8 cellular contexts compared by ENCODE assay signal in genomic region chr12:45732250-45732649, GRCh38. TPM values are rescaled to one million over a fixed set of nuclear protein-coding genes. Genes with fewer than 3 reads are reported as not detected.
DNase-seq lines count a peak whose midpoint lies in the region; ATAC-seq and TF ChIP-seq lines count a peak whose summit lies in the region.

No MANE protein-coding gene starts in this region.

- no peaks in the 10 kb centered on the region for H3K27me3 Mint-ChIP-seq in naive thymus-derived CD4-positive, alpha-beta T cell

- intact Hi-C loops in naive thymus-derived CD4-positive, alpha-beta T cell (cut with micrococcal nuclease) = loop anchor here (1.0 to 5.0 kb wide), 2 partner anchors 8 to 100 kb away; no protein-coding TSS in a partner anchor

- H3K27ac Mint-ChIP-seq in naive thymus-derived CD4-positive, alpha-beta T cell = peak overlapping the region; percentile 73 to 95 (median 93)

- peaks cover 0 to 4% (median 0%) of the 10 kb centered on the region in 11 donors for H3K9me3 Mint-ChIP-seq in naive thymus-derived CD4-positive, alpha-beta T cell

- peak overlapping the region; percentile 72 to 97 (median 90) for H3K4me3 Mint-ChIP-seq in naive thymus-derived CD4-positive, alpha-beta T cell

- no peaks in the 10 kb centered on the region for H3K27me3 ChIP-seq in naive thymus-derived CD4-positive, alpha-beta T cell (ENCODE audit: control insufficient read depth in 2 of 2, insufficient read depth in 2 of 2, low read length in 2 of 2)

- peaks cover 18 to 24% of the 10 kb centered on the region in 2 donors for H3K4me1 ChIP-seq in naive thymus-derived CD4-positive, alpha-beta T cell (ENCODE audit: control insufficient read depth in 2 of 2, insufficient read depth in 2 of 2, low read length in 2 of 2)

- H3K27ac ChIP-seq in naive thymus-derived CD4-positive, alpha-beta T cell (ENCODE audit: low read depth, low read length) = peak overlapping the region; percentile 96

- peaks cover 1 to 35% (median 9%) of the 10 kb centered on the region in 5 donors for H3K36me3 Mint-ChIP-seq in naive thymus-derived CD4-positive, alpha-beta T cell

- CTCF ChIA-PET in naive thymus-derived CD4-positive, alpha-beta T cell (lab: Charles Lee) = interaction anchor here (0.7 to 1.3 kb wide), 2 partner anchors 11 to 64 kb away, joined by 3 to 6 read pairs; no protein-coding TSS in a partner anchor

- peaks cover 25 to 58% (median 48%) of the 10 kb centered on the region in 7 donors for H3K4me1 Mint-ChIP-seq in naive thymus-derived CD4-positive, alpha-beta T cell

- no peak for TF ChIP-seq CTCF in cardiac fibroblast (IDR thresholded peaks at IDR 0.05; ENCODE audit: low read depth, low read length)

- DNase-seq in DMS53 (lab: John Stamatoyannopoulos, UW) = peak; percentile 53
- peak; percentile 46 for DNase-seq in MV-4-11 (lab: John Stamatoyannopoulos, UW)
- DNase-seq in cardiac fibroblast (ENCODE audit: low read depth in 2 of 2) = peak; percentile 16 to 46
- DNase-seq in naive thymus-derived CD4-positive, alpha-beta T cell = peak in 7 of 9 donors; percentile 31 to 62 (median 52)
- DNase-seq in amniotic stem cell (lab: John Stamatoyannopoulos, UW) = no peak
- no peak for DNase-seq in hippocampal formation (lab: John Stamatoyannopoulos, UW)

- ATAC-seq in naive thymus-derived CD4-positive, alpha-beta T cell = no peak
- ATAC-seq in GM18861 (IDR thresholded peaks at IDR 0.05; ENCODE audit: unreplicated experiment) = no peak
- ATAC-seq in activated CD4-positive, CD25-positive, alpha-beta regulatory T cell treated with anti-CD3 and anti-CD28 coated beads, Interleukin-2, amount 50 U/mL, for 24 hours = no peak

- peak overlapping the region in 1 of 2 donors; percentile 89 for H3K4me3 ChIP-seq in cardiac fibroblast (replicated peaks in 1 of 2; ENCODE audit: low read depth in 2 of 2, low read length in 2 of 2)
- H3K4me3 ChIP-seq in naive thymus-derived CD4-positive, alpha-beta T cell (ENCODE audit: low read length) = peak overlapping the region; percentile 44

- peaks cover 0 to 9% (median 0%) of the 10 kb centered on the region in 3 experiments for H3K36me3 ChIP-seq in naive thymus-derived CD4-positive, alpha-beta T cell (ENCODE audit: control insufficient read depth in 2 of 3, insufficient read depth in 3 of 3, low read length in 3 of 3)

- POLR2A ChIA-PET in naive thymus-derived CD4-positive, alpha-beta T cell (lab: Charles Lee) = interaction anchor here (0.9 to 1.2 kb wide), 3 partner anchors 11 to 182 kb away, joined by 3 read pairs; no protein-coding TSS in a partner anchor

- H3K9me3 ChIP-seq in naive thymus-derived CD4-positive, alpha-beta T cell (ENCODE audit: control insufficient read depth in 2 of 3, low read length in 3 of 3) = no peaks in the 10 kb centered on the region

RNA-seq across cellular contexts. Expression of gene ARID2, which starts 2.7 kb away (rescaled TPM):
- 10 to 100 TPM; 46.0 to 61.0 (median 50.8) TPM for total RNA-seq in naive thymus-derived CD4-positive, alpha-beta T cell
- polyA plus RNA-seq in naive thymus-derived CD4-positive, alpha-beta T cell = 10 to 100 TPM; 11.7 to 15.6 TPM

Comparison
In these comparisons a context has a peak if more than half of its experiments do, and no peak if none do; other contexts are left out.
1. DNase-seq: peak in DMS53 (single experiment), MV-4-11 (single experiment), cardiac fibroblast (2 of 2) and naive thymus-derived CD4-positive, alpha-beta T cell (7 of 9); none in amniotic stem cell (single experiment) and hippocampal formation (0 of 2).